Comparison of ENCODE assay signal across 17 cellular contexts in genomic region chr1:6704746-6705145, GRCh38. TPM values are rescaled to one million over a fixed set of nuclear protein-coding genes. Genes with fewer than 3 reads are reported as not detected.
DNase-seq lines count a peak whose midpoint lies in the region; ATAC-seq and TF ChIP-seq lines count a peak whose summit lies in the region.
"Had no signal": no experiment of that assay in that cellular context is flagged by ENCODE, and none has a peak within 500 bp of the region (broad histone marks: within the 10 kb centered on the region; RNA-seq: fewer than 3 reads in every experiment).

No MANE protein-coding gene starts in this region.

- H3K27ac Mint-ChIP-seq in natural killer cell (no peak overlapping the region), neural crest cell (ENCODE audit: unreplicated experiment) (no peak overlapping the region), type B pancreatic cell (no peak overlapping the region)
- no peak overlapping the region for H3K27ac Mint-ChIP-seq in natural killer cell treated with Interleukin-12 subunit alpha and Interleukin-12 subunit beta and Interleukin-15 and Interleukin-18, amount 100 ng/mL, for 72 hours
- H3K27ac Mint-ChIP-seq in activated T-helper 17 cell treated with anti-CD3 and anti-CD28 coated beads, Interleukin-2, amount 50 U/mL, for 72 hours = peak overlapping the region; percentile 38
- H3K27ac Mint-ChIP-seq: CD4-positive, CD25-positive, alpha-beta regulatory T cell had no signal

- no peaks in the 10 kb centered on the region for H3K36me3 Mint-ChIP-seq in natural killer cell
- H3K36me3 Mint-ChIP-seq in natural killer cell treated with Interleukin-12 subunit alpha and Interleukin-12 subunit beta and Interleukin-15 and Interleukin-18, amount 100 ng/mL, for 72 hours = no peaks in the 10 kb centered on the region
- no peaks in the 10 kb centered on the region for H3K36me3 Mint-ChIP-seq in activated T-helper 17 cell treated with anti-CD3 and anti-CD28 coated beads, Interleukin-2, amount 50 U/mL, for 72 hours (ENCODE audit: low read depth)
- no peaks in the 10 kb centered on the region for H3K36me3 Mint-ChIP-seq in neural crest cell (ENCODE audit: low read depth)
- no peaks in the 10 kb centered on the region for H3K36me3 Mint-ChIP-seq in type B pancreatic cell
- H3K36me3 Mint-ChIP-seq: CD4-positive, CD25-positive, alpha-beta regulatory T cell had no signal

- H3K4me1 Mint-ChIP-seq in natural killer cell = peaks cover 21 to 22% of the 10 kb centered on the region in 2 donors
- peaks cover 20 to 22% of the 10 kb centered on the region in 2 donors for H3K4me1 Mint-ChIP-seq in natural killer cell treated with Interleukin-12 subunit alpha and Interleukin-12 subunit beta and Interleukin-15 and Interleukin-18, amount 100 ng/mL, for 72 hours (ENCODE audit: low read depth in 2 of 2)
- peaks cover 9% of the 10 kb centered on the region for H3K4me1 Mint-ChIP-seq in activated T-helper 17 cell treated with anti-CD3 and anti-CD28 coated beads, Interleukin-2, amount 50 U/mL, for 72 hours
- peaks cover 16% of the 10 kb centered on the region for H3K4me1 Mint-ChIP-seq in neural crest cell
- peaks cover 14% of the 10 kb centered on the region for H3K4me1 Mint-ChIP-seq in type B pancreatic cell (ENCODE audit: unreplicated experiment)

- peak overlapping the region; percentile 43 for H3K4me3 Mint-ChIP-seq in natural killer cell
- no peak overlapping the region for H3K4me3 Mint-ChIP-seq in natural killer cell treated with Interleukin-12 subunit alpha and Interleukin-12 subunit beta and Interleukin-15 and Interleukin-18, amount 100 ng/mL, for 72 hours
- H3K4me3 Mint-ChIP-seq in activated T-helper 17 cell treated with anti-CD3 and anti-CD28 coated beads, Interleukin-2, amount 50 U/mL, for 72 hours = no peak overlapping the region
- peak overlapping the region; percentile 65 for H3K4me3 Mint-ChIP-seq in neural crest cell
- no peak overlapping the region for H3K4me3 Mint-ChIP-seq in type B pancreatic cell

- no peak for DNase-seq in natural killer cell
- no peak for DNase-seq in natural killer cell treated with Interleukin-12 subunit alpha and Interleukin-12 subunit beta and Interleukin-15 and Interleukin-18, amount 100 ng/mL, for 72 hours (ENCODE audit: low spot score)
- no peak for DNase-seq in neural crest cell (ENCODE audit: low read depth, low spot score)
- no peak for DNase-seq in type B pancreatic cell (ENCODE audit: extremely low spot score, unreplicated experiment)
- no peak for DNase-seq in GM10266 (ENCODE audit: extremely low spot score)
- DNase-seq: CD4-positive, CD25-positive, alpha-beta regulatory T cell; COR-L47; DMS79 treated with DMSO at 0.1 percent for 48 hours; NCI-H1092 treated with DMSO at 0.1 percent for 48 hours; NCI-H146; NCI-H2029; NCI-H524 treated with DMSO at 0.1 percent for 48 hours; NCI-H82 had no signal

- H3K27me3 Mint-ChIP-seq in natural killer cell (ENCODE audit: low read depth in 2 of 2) (peaks cover 15 to 18% of the 10 kb centered on the region in 2 donors), neural crest cell (ENCODE audit: low read depth) (peaks cover 36% of the 10 kb centered on the region), type B pancreatic cell (peaks cover 30% of the 10 kb centered on the region)
- H3K27me3 Mint-ChIP-seq in natural killer cell treated with Interleukin-12 subunit alpha and Interleukin-12 subunit beta and Interleukin-15 and Interleukin-18, amount 100 ng/mL, for 72 hours = peaks cover 14 to 27% of the 10 kb centered on the region in 2 donors
- no peaks in the 10 kb centered on the region for H3K27me3 Mint-ChIP-seq in activated T-helper 17 cell treated with anti-CD3 and anti-CD28 coated beads, Interleukin-2, amount 50 U/mL, for 72 hours

- no peaks in the 10 kb centered on the region for H3K9me3 Mint-ChIP-seq in natural killer cell
- no peaks in the 10 kb centered on the region for H3K9me3 Mint-ChIP-seq in natural killer cell treated with Interleukin-12 subunit alpha and Interleukin-12 subunit beta and Interleukin-15 and Interleukin-18, amount 100 ng/mL, for 72 hours
- H3K9me3 Mint-ChIP-seq in activated T-helper 17 cell treated with anti-CD3 and anti-CD28 coated beads, Interleukin-2, amount 50 U/mL, for 72 hours = no peaks in the 10 kb centered on the region
- no peaks in the 10 kb centered on the region for H3K9me3 Mint-ChIP-seq in neural crest cell
- no peaks in the 10 kb centered on the region for H3K9me3 Mint-ChIP-seq in type B pancreatic cell

- TF ChIP-seq CTCF in natural killer cell (IDR thresholded peaks at IDR 0.05) (no peak), neural crest cell (conservative IDR thresholded peaks at IDR 0.05) (no peak), type B pancreatic cell (conservative IDR thresholded peaks at IDR 0.05) (no peak), GM10266 (IDR thresholded peaks at IDR 0.05; ENCODE audit: control insufficient read depth, insufficient read depth, low read depth, missing control alignments) (no peak)

- no peak for ATAC-seq in natural killer cell
- ATAC-seq in natural killer cell treated with Interleukin-12 subunit alpha and Interleukin-12 subunit beta and Interleukin-15 and Interleukin-18, amount 100 ng/mL, for 72 hours = no peak
- no peak for ATAC-seq in activated T-helper 17 cell treated with anti-CD3 and anti-CD28 coated beads, Interleukin-2, amount 50 U/mL, for 72 hours (replicated peaks)
- ATAC-seq in HG02885 (IDR thresholded peaks at IDR 0.05; ENCODE audit: poor library complexity, unreplicated experiment) = no peak
- ATAC-seq: K562, Right ventricle myocardium inferior had no signal

- intact Hi-C loops in natural killer cell (cut with micrococcal nuclease) = loop anchor here (5.0 kb wide), 1 partner anchor 83 kb away; the partner anchor contains the start of gene CAMTA1

RNA-seq across cellular contexts. Expression of gene DNAJC11, which starts 3.1 kb away (rescaled TPM):
- total RNA-seq in natural killer cell = 10 to 100 TPM; 28.7 to 40.1 (median 36.2) TPM
- total RNA-seq in natural killer cell treated with Interleukin-12 subunit alpha and Interleukin-12 subunit beta and Interleukin-15 and Interleukin-18, amount 100 ng/mL, for 72 hours = 10 to 100 TPM; 60.7 to 96.8 TPM
- 10 to 100 TPM; 30.6 to 70.5 TPM for total RNA-seq in activated T-helper 17 cell treated with anti-CD3 and anti-CD28 coated beads, Interleukin-2, amount 50 U/mL, for 72 hours
- total RNA-seq in neural crest cell = 82.5 and 86.6 TPM in 2 replicates
- 65.2 and 70.3 TPM in 2 replicates for total RNA-seq in type B pancreatic cell (ENCODE audit: low replicate concordance)

Comparison
In these comparisons a context has a peak if more than half of its experiments do, and no peak if none do; other contexts are left out.
1. H3K4me3 Mint-ChIP-seq: peak in natural killer cell (single experiment) and neural crest cell (single experiment); none in natural killer cell treated with Interleukin-12 subunit alpha and Interleukin-12 subunit beta and Interleukin-15 and Interleukin-18, amount 100 ng/mL, for 72 hours (single experiment), activated T-helper 17 cell treated with anti-CD3 and anti-CD28 coated beads, Interleukin-2, amount 50 U/mL, for 72 hours (single experiment) and type B pancreatic cell (single experiment).